In genomic region chr1:110829955-110830553, GRCh38 we compare ENCODE assay signal across 8 cellular contexts. TPM values are rescaled to one million over a fixed set of nuclear protein-coding genes. Genes with fewer than 3 reads are reported as not detected.
DNase-seq lines count a peak whose midpoint lies in the region; ATAC-seq and TF ChIP-seq lines count a peak whose summit lies in the region.

No MANE protein-coding gene starts in this region.

- H2AFZ ChIP-seq in SK-N-SH (ENCODE audit: low read depth), result no peak overlapping the region

- no peaks in the 10 kb centered on the region for H4K20me1 ChIP-seq in SK-N-SH (ENCODE audit: insufficient read depth)

- peak; percentile 75 for TF ChIP-seq CTCF in AG09319 (IDR thresholded peaks at IDR 0.05; ENCODE audit: low read depth, low read length)
- TF ChIP-seq CTCF in GM12864 (IDR thresholded peaks at IDR 0.05; ENCODE audit: low read depth, low read length, missing control alignments), result peak; percentile 81
- peak; percentile 78 for TF ChIP-seq CTCF in SK-N-SH (IDR thresholded peaks at IDR 0.05)

- no peaks in the 10 kb centered on the region for H3K27me3 ChIP-seq in SK-N-SH (ENCODE audit: insufficient read depth)
- H3K27me3 ChIP-seq in effector memory CD4-positive, alpha-beta T cell (replicated peaks; ENCODE audit: control insufficient read depth, insufficient read depth, low read length, poor library complexity, severe bottlenecking), result no peaks in the 10 kb centered on the region

- DNase-seq in AG09319 (ENCODE audit: extremely low read depth, low read depth) (no peak), GM12864 (ENCODE audit: low read depth) (peak; percentile 57), Kasumi-1 (lab: John Stamatoyannopoulos, UW) (peak; percentile 42 to 71), SK-N-SH (peak; percentile 30), pons (ENCODE audit: low spot score) (peak; percentile 3), Right ventricle myocardium inferior (ENCODE audit: missing footprints) (no peak)
- DNase-seq in effector memory CD4-positive, alpha-beta T cell, result peak in 2 of 3 donors; percentile 1 to 33

- no peaks in the 10 kb centered on the region for H3K36me3 ChIP-seq in SK-N-SH (replicated peaks in 1 of 2; ENCODE audit: control insufficient read depth in 1 of 2, insufficient read depth in 2 of 2, low read length in 1 of 2)
- no peaks in the 10 kb centered on the region for H3K36me3 ChIP-seq in effector memory CD4-positive, alpha-beta T cell (ENCODE audit: control insufficient read depth, insufficient read depth, low read length)

- TF ChIP-seq EP300 in SK-N-SH (IDR thresholded peaks at IDR 0.05; ENCODE audit: borderline replicate concordance in 1 of 2, low read depth in 1 of 2, low read length in 1 of 2), result no peak

- ATAC-seq in HG02571 (IDR thresholded peaks at IDR 0.05; ENCODE audit: unreplicated experiment) (no peak), Right ventricle myocardium inferior (no peak)

- no peaks in the 10 kb centered on the region for H3K9me3 ChIP-seq in SK-N-SH
- H3K9me3 ChIP-seq in effector memory CD4-positive, alpha-beta T cell (ENCODE audit: control insufficient read depth, low read length), result no peaks in the 10 kb centered on the region

- H3K4me1 ChIP-seq in SK-N-SH (ENCODE audit: control insufficient read depth in 1 of 2, insufficient read depth in 2 of 2, low read depth in 1 of 2, low read length in 1 of 2), result no peaks in the 10 kb centered on the region
- H3K4me1 ChIP-seq in effector memory CD4-positive, alpha-beta T cell (ENCODE audit: control insufficient read depth, insufficient read depth, low read length, poor library complexity, severe bottlenecking), result peaks cover 3% of the 10 kb centered on the region

- no peak overlapping the region for H3K4me2 ChIP-seq in SK-N-SH

- POLR2A ChIA-PET in SK-N-SH (lab: Yijun Ruan, JAX), result no interaction called here

- no peak overlapping the region for H3K27ac ChIP-seq in SK-N-SH (ENCODE audit: low read depth in 2 of 2, low read length in 1 of 2)
- H3K27ac ChIP-seq in effector memory CD4-positive, alpha-beta T cell (ENCODE audit: insufficient read depth, low read length, poor library complexity, severe bottlenecking), result no peak overlapping the region

- H3K9me2 ChIP-seq in SK-N-SH, result no peaks in the 10 kb centered on the region

- 8% methylated on average over 5 of the region's 5 CpGs for WGBS in SK-N-SH (ENCODE audit: low lambda C conversion rate)

- no peak overlapping the region for H3K9ac ChIP-seq in SK-N-SH

- no peaks in the 10 kb centered on the region for H3K79me2 ChIP-seq in SK-N-SH (ENCODE audit: insufficient read depth)

- CTCF ChIA-PET in SK-N-SH (lab: Yijun Ruan, JAX), result interaction anchor here (0.6 to 2.4 kb wide), 10 partner anchors 8 to 274 kb away, joined by 3 to 11 read pairs (median 3); no protein-coding TSS in a partner anchor

- peak; percentile 43 for TF ChIP-seq RAD21 in SK-N-SH (IDR thresholded peaks at IDR 0.05; ENCODE audit: low read length)

- intact Hi-C loops in Right ventricle myocardium inferior (cut with DNase I), result no loop called here

- H3K4me3 ChIP-seq in GM12864 (ENCODE audit: low read depth, low read length) (no peak overlapping the region), SK-N-SH (ENCODE audit: low read depth in 2 of 2, low read length in 1 of 2) (no peak overlapping the region)
- no peak overlapping the region for H3K4me3 ChIP-seq in effector memory CD4-positive, alpha-beta T cell (ENCODE audit: insufficient read depth, low read depth, low read length, poor library complexity, severe bottlenecking)

- no peaks in the 10 kb centered on the region for H3F3A ChIP-seq in SK-N-SH (replicated peaks; ENCODE audit: insufficient read depth)

TF ChIP-seq in SK-N-SH, 30 proteins besides CTCF, POLR2A, EP300 and RAD21:
- TF ChIP-seq GABPA (IDR thresholded peaks at IDR 0.05; ENCODE audit: low read depth) (no peak), RXRA (IDR thresholded peaks at IDR 0.05; ENCODE audit: borderline replicate concordance, low read depth) (no peak), EZH2phosphoT487 (IDR thresholded peaks at IDR 0.05; ENCODE audit: borderline replicate concordance, low read depth) (no peak), FOSL2 (IDR thresholded peaks at IDR 0.05; ENCODE audit: borderline replicate concordance, low read depth) (no peak), FOXJ3 (CRISPR knock-in tag; IDR thresholded peaks at IDR 0.05) (no peak), MEF2A (IDR thresholded peaks at IDR 0.05; ENCODE audit: borderline replicate concordance, low read depth) (no peak), MXI1 (IDR thresholded peaks at IDR 0.05; ENCODE audit: low read depth, low read length) (no peak), PBX3 (IDR thresholded peaks at IDR 0.05) (no peak), TAF1 (IDR thresholded peaks at IDR 0.05; ENCODE audit: borderline replicate concordance, low read depth, low read length) (no peak), NRF1 (IDR thresholded peaks at IDR 0.05; ENCODE audit: low read depth, low read length) (no peak)
TF ChIP-seq in SK-N-SH: peak in this region for 0.

RNA-seq across cellular contexts. Expression of gene CD53, which starts 42.9 kb away (rescaled TPM):
- polyA plus RNA-seq in SK-N-SH (2012; rRNA removed), result not detected in 2 replicates
- not detected in 2 replicates for polyA plus RNA-seq in SK-N-SH (2012; cell fraction: cytosol; rRNA removed)
- not detected in 2 replicates for polyA plus RNA-seq in SK-N-SH (2012; cell fraction: nucleus; rRNA removed)
- 17.2 TPM for total RNA-seq in Right ventricle myocardium inferior

Comparison
In these comparisons a context has a peak if more than half of its experiments do, and no peak if none do; other contexts are left out.
1. DNase-seq: peak in GM12864 (single experiment), Kasumi-1 (2 of 2), SK-N-SH (single experiment), effector memory CD4-positive, alpha-beta T cell (2 of 3) and pons (single experiment); none in AG09319 (single experiment) and Right ventricle myocardium inferior (single experiment).
2. Peak in every context shown above with its lines, with median percentiles within 50 percentile points of each other: CTCF ChIP-seq.